In genomic region chr20:50932016-50932338, GRCh38 we compare ENCODE assay signal across 8 cellular contexts. TPM values are rescaled to one million over a fixed set of nuclear protein-coding genes. Genes with fewer than 3 reads are reported as not detected.
A peak's percentile ranks its signal among the peaks of the same experiment; 100 is the strongest.
DNase-seq lines count a peak whose midpoint lies in the region; ATAC-seq and TF ChIP-seq lines count a peak whose summit lies in the region.

No MANE protein-coding gene starts in this region.

- DNase-seq in activated naive CD4-positive, alpha-beta T cell treated with anti-CD3 and anti-CD28 coated beads, Interleukin-2, amount 10 ng/mL, durations not matched to agents 7 days and 5 days = no peak
- no peak for DNase-seq in activated naive CD4-positive, alpha-beta T cell (lab: John Stamatoyannopoulos, UW)
- DNase-seq in activated naive CD8-positive, alpha-beta T cell treated with anti-CD3 and anti-CD28 coated beads for 36 hours = no peak
- DNase-seq in left lung (no peak), tibial nerve (ENCODE audit: low spot score in 2 of 2) (no peak), COR-L47 (lab: John Stamatoyannopoulos, UW) (no peak), NCI-H1436 (lab: John Stamatoyannopoulos, UW) (no peak), midbrain (lab: John Stamatoyannopoulos, UW) (no peak)

- no peaks in the 10 kb centered on the region for H3K9me3 ChIP-seq in left lung
- no peaks in the 10 kb centered on the region for H3K9me3 ChIP-seq in tibial nerve

- H3K27me3 ChIP-seq in left lung = no peaks in the 10 kb centered on the region
- no peaks in the 10 kb centered on the region for H3K27me3 ChIP-seq in tibial nerve

- no peaks in the 10 kb centered on the region for H3K9me3 Mint-ChIP-seq in activated naive CD4-positive, alpha-beta T cell treated with anti-CD3 and anti-CD28 coated beads, Interleukin-2, amount 10 ng/mL, durations not matched to agents 7 days and 5 days
- no peaks in the 10 kb centered on the region for H3K9me3 Mint-ChIP-seq in activated naive CD8-positive, alpha-beta T cell treated with anti-CD3 and anti-CD28 coated beads for 36 hours

- H3K4me3 Mint-ChIP-seq in activated naive CD4-positive, alpha-beta T cell treated with anti-CD3 and anti-CD28 coated beads, Interleukin-2, amount 10 ng/mL, durations not matched to agents 7 days and 5 days = peak overlapping the region; percentile 78
- peak overlapping the region; percentile 80 for H3K4me3 Mint-ChIP-seq in activated naive CD8-positive, alpha-beta T cell treated with anti-CD3 and anti-CD28 coated beads for 36 hours

- H3K27me3 Mint-ChIP-seq in activated naive CD4-positive, alpha-beta T cell treated with anti-CD3 and anti-CD28 coated beads, Interleukin-2, amount 10 ng/mL, durations not matched to agents 7 days and 5 days = no peaks in the 10 kb centered on the region
- no peaks in the 10 kb centered on the region for H3K27me3 Mint-ChIP-seq in activated naive CD8-positive, alpha-beta T cell treated with anti-CD3 and anti-CD28 coated beads for 36 hours

- ATAC-seq in left lung = no peak

- H3K4me3 ChIP-seq in left lung = peak overlapping the region; percentile 39 to 80
- H3K4me3 ChIP-seq in tibial nerve = peak overlapping the region; percentile 52 to 91 (median 62)

- H3K4me1 ChIP-seq in left lung (peaks cover 11 to 37% of the 10 kb centered on the region in 2 donors), tibial nerve (peaks cover 0 to 35% (median 24%) of the 10 kb centered on the region in 4 donors)

- peaks cover 42% of the 10 kb centered on the region for H3K4me1 Mint-ChIP-seq in activated naive CD4-positive, alpha-beta T cell treated with anti-CD3 and anti-CD28 coated beads, Interleukin-2, amount 10 ng/mL, durations not matched to agents 7 days and 5 days
- H3K4me1 Mint-ChIP-seq in activated naive CD8-positive, alpha-beta T cell treated with anti-CD3 and anti-CD28 coated beads for 36 hours = peaks cover 36% of the 10 kb centered on the region

- TF ChIP-seq POLR2A in tibial nerve (IDR thresholded peaks at IDR 0.05) = no peak

- peaks cover 0 to 37% of the 10 kb centered on the region in 2 donors for H3K36me3 ChIP-seq in left lung
- H3K36me3 ChIP-seq in tibial nerve = peaks cover 0 to 34% (median 0%) of the 10 kb centered on the region in 3 donors

- intact Hi-C loops in left lung (cut with DNase I) = no loop called here

- H3K27ac ChIP-seq in left lung = peak overlapping the region; percentile 98
- peak overlapping the region; percentile 95 to 99 (median 99) for H3K27ac ChIP-seq in tibial nerve

- TF ChIP-seq CTCF in left lung (IDR thresholded peaks at IDR 0.05) (no peak), tibial nerve (IDR thresholded peaks at IDR 0.05) (no peak)

- H3K36me3 Mint-ChIP-seq in activated naive CD4-positive, alpha-beta T cell treated with anti-CD3 and anti-CD28 coated beads, Interleukin-2, amount 10 ng/mL, durations not matched to agents 7 days and 5 days = peaks cover 55% of the 10 kb centered on the region
- H3K36me3 Mint-ChIP-seq in activated naive CD8-positive, alpha-beta T cell treated with anti-CD3 and anti-CD28 coated beads for 36 hours = peaks cover 47% of the 10 kb centered on the region

- 41 to 63% methylated on average over 4 to 6 of the region's 6 CpGs for WGBS in tibial nerve, 2 donors

- CTCF ChIA-PET in activated naive CD4-positive, alpha-beta T cell treated with anti-CD3 and anti-CD28 coated beads, Interleukin-2, amount 10 ng/mL, durations not matched to agents 7 days and 5 days (lab: Charles Lee) = interaction anchor here (1.0 to 10.7 kb wide), 7 partner anchors 11 to 139 kb away, joined by 3 to 167 read pairs (median 5); partner anchors contain the start of genes BCAS4, DPM1 and MOCS3

- peak overlapping the region; percentile 94 for H3K27ac Mint-ChIP-seq in activated naive CD4-positive, alpha-beta T cell treated with anti-CD3 and anti-CD28 coated beads, Interleukin-2, amount 10 ng/mL, durations not matched to agents 7 days and 5 days
- peak overlapping the region; percentile 96 for H3K27ac Mint-ChIP-seq in activated naive CD8-positive, alpha-beta T cell treated with anti-CD3 and anti-CD28 coated beads for 36 hours

- no peak for TF ChIP-seq EP300 in tibial nerve (IDR thresholded peaks at IDR 0.05)

RNA-seq across cellular contexts. Expression of gene ADNP, which starts 0.7 kb away (rescaled TPM):
- 10 to 100 TPM; 73.0 to 80.7 TPM for total RNA-seq in activated naive CD8-positive, alpha-beta T cell treated with anti-CD3 and anti-CD28 coated beads for 36 hours
- 10 to 100 TPM; 51.9 to 58.7 TPM for total RNA-seq in left lung
- total RNA-seq in tibial nerve = 10 to 100 TPM; 40.2 to 57.9 (median 47.4) TPM

RNA-seq across cellular contexts. Expression of gene DPM1, which starts 26.4 kb away (rescaled TPM):
- total RNA-seq in activated naive CD8-positive, alpha-beta T cell treated with anti-CD3 and anti-CD28 coated beads for 36 hours = 10 to 100 TPM; 84.6 to 88.1 TPM
- 10 to 100 TPM; 31.9 to 33.0 TPM for total RNA-seq in left lung
- total RNA-seq in tibial nerve = 10 to 100 TPM; 29.4 to 54.2 (median 42.7) TPM

RNA-seq across cellular contexts. Expression of gene MOCS3, which starts 26.6 kb away (rescaled TPM):
- 1 to 10 TPM; 7.8 TPM for total RNA-seq in activated naive CD8-positive, alpha-beta T cell treated with anti-CD3 and anti-CD28 coated beads for 36 hours
- total RNA-seq in left lung (1 to 10 TPM; 3.1 to 3.6 TPM), tibial nerve (1 to 10 TPM; 4.2 to 5.7 (median 5.6) TPM)
